8 cellular contexts compared by ENCODE assay signal in genomic region chr3:38003371-38003816, GRCh38. TPM values are rescaled to one million over a fixed set of nuclear protein-coding genes. Genes with fewer than 3 reads are reported as not detected.
DNase-seq lines count a peak whose midpoint lies in the region; ATAC-seq, FAIRE-seq and TF ChIP-seq lines count a peak whose summit lies in the region.

No MANE protein-coding gene starts in this region.

- H3K4me2 ChIP-seq in GM12878 (ENCODE audit: control insufficient read depth, insufficient read depth) = no peak overlapping the region

- peaks cover 4% of the 10 kb centered on the region for H3K27me3 ChIP-seq in H7 (ENCODE audit: control insufficient read depth, insufficient read depth, low read length)
- H3K27me3 ChIP-seq in GM12878 (replicated peaks in 1 of 2; ENCODE audit: control insufficient read depth in 2 of 2, insufficient read depth in 2 of 2, low read length in 1 of 2) = no peaks in the 10 kb centered on the region

- WGBS in GM12878 (ENCODE audit: insufficient coverage, insufficient replicate concordance, low lambda C conversion rate, missing lambda C conversion rate) = 49% methylated on average over 6 of the region's 7 CpGs

- H4K20me1 ChIP-seq in GM12878 (ENCODE audit: control insufficient read depth, insufficient read depth) = no peaks in the 10 kb centered on the region

- peaks cover 3% of the 10 kb centered on the region; the same call in 1 of the 2 replicates for H3K36me3 ChIP-seq in H7 (replicated peaks; ENCODE audit: control insufficient read depth, insufficient read depth, low read length)
- H3K36me3 ChIP-seq in GM12878 (ENCODE audit: control insufficient read depth in 2 of 2, insufficient read depth in 2 of 2, low read length in 1 of 2) = peaks cover 0 to 3% of the 10 kb centered on the region in 2 experiments; a peak in 2 of 4 replicates

- H3K4me1 Mint-ChIP-seq in T-helper 17 cell = peaks cover 26% of the 10 kb centered on the region

- BruUV-seq in GM12878 (replicated peaks; lab: Mats Ljungman, UMichigan) = no TSS peak

- TF ChIP-seq RAD21 in GM12878 (IDR thresholded peaks at IDR 0.05; ENCODE audit: insufficient read depth, low read depth, low read length) = peak; percentile 44

- peak; percentile 71 to 94 (median 91) for TF ChIP-seq CTCF in GM12878 (IDR thresholded peaks at IDR 0.05 in 2 of 3, conservative IDR thresholded peaks at IDR 0.05 in 1 of 3; ENCODE audit: control insufficient read depth in 2 of 3, extremely low read depth in 1 of 3, insufficient read depth in 1 of 3, low read depth in 3 of 3, low read length in 3 of 3)

- RAD21 ChIA-PET in GM12878 (lab: Charles Lee; ENCODE audit: unreplicated experiment) = interaction anchor here (0.7 kb wide), 1 partner anchor 19 kb away, joined by 3 read pairs; no protein-coding TSS in a partner anchor

- peak overlapping the region; percentile 75 for H3K27ac Mint-ChIP-seq in T-helper 17 cell

- H3K9me3 ChIP-seq in T-helper 17 cell (ENCODE audit: control insufficient read depth, low read length, poor library complexity, severe bottlenecking) = no peaks in the 10 kb centered on the region
- H3K9me3 ChIP-seq in GM12878 (replicated peaks; ENCODE audit: control insufficient read depth, insufficient read depth, low read length) = no peaks in the 10 kb centered on the region

- TF ChIP-seq POLR2A in GM12878 (IDR thresholded peaks at IDR 0.05; ENCODE audit: low read depth, low read length) = no peak

- POLR2A ChIA-PET in GM12878 (lab: Charles Lee) = no interaction called here

- in situ Hi-C loops in GM12878 (cut with MboI) = no loop called here

- no peak overlapping the region for H3K27ac ChIP-seq in GM12878 (ENCODE audit: control insufficient read depth, insufficient read depth)

- no peaks in the 10 kb centered on the region for H3K79me2 ChIP-seq in GM12878 (ENCODE audit: control insufficient read depth, insufficient read depth, low read length)

- DNase-seq in AG20443 (ENCODE audit: low spot score) = peak; percentile 70
- DNase-seq in H7 = peak; percentile 95
- DNase-seq in T-helper 17 cell = peak; percentile 27 to 60 (median 40)
- no peak for DNase-seq in GM12878 (ENCODE audit: low read depth, low spot score)
- DNase-seq in iPS DF 4.7 (ENCODE audit: extremely low read depth, low spot score) = peak; percentile 46
- peak; percentile 54 for DNase-seq in stimulated activated CD4-positive, alpha-beta T cell treated with anti-CD3 and anti-CD28 coated beads, Interleukin-12 subunit alpha, Interleukin-12 subunit beta, amount 100 ng/mL, for 4 hours
- no peak for DNase-seq in GF-D8 (lab: John Stamatoyannopoulos, UW)

- H3K4me3 Mint-ChIP-seq in T-helper 17 cell = no peak overlapping the region

- no peak overlapping the region for H3K9ac ChIP-seq in GM12878 (ENCODE audit: control insufficient read depth, insufficient read depth, low read length)

- SMC1A ChIA-PET in GM12878 (lab: Charles Lee; ENCODE audit: uncharacterized antibody, unreplicated experiment) = interaction anchor here (0.7 to 1.2 kb wide), 2 partner anchors 12 to 29 kb away, joined by 3 to 7 read pairs; no protein-coding TSS in a partner anchor

- H3K4me3 ChIP-seq in H7 (ENCODE audit: insufficient read depth, low read depth, low read length) (no peak overlapping the region), GM12878 (no peak overlapping the region)

- TF ChIP-seq EP300 in GM12878 (IDR thresholded peaks at IDR 0.05; ENCODE audit: borderline replicate concordance in 1 of 2, control insufficient read depth in 1 of 2, low read depth in 2 of 2, low read length in 2 of 2) = no peak

- intact Hi-C loops in GM12878 (cut with micrococcal nuclease; ENCODE audit: unreplicated experiment) = loop anchor here (1.0 kb wide), 1 partner anchor 29 kb away; no protein-coding TSS in a partner anchor

- CTCF ChIA-PET in GM12878 (lab: Yijun Ruan, JAX) = interaction anchor here (0.5 to 1.9 kb wide), 10 partner anchors 18 to 195 kb away, joined by 3 to 18 read pairs (median 4); no protein-coding TSS in a partner anchor

- H3K36me3 Mint-ChIP-seq in T-helper 17 cell (ENCODE audit: low read depth) = no peaks in the 10 kb centered on the region

- no peak overlapping the region for H2AFZ ChIP-seq in GM12878 (ENCODE audit: control insufficient read depth, low read depth, low read length)

- peak; percentile 41 for FAIRE-seq in GM12878 (lab: Jason Lieb, UNC)

- no peaks in the 10 kb centered on the region for H3K27me3 Mint-ChIP-seq in T-helper 17 cell

- ATAC-seq in T-helper 17 cell (peak; percentile 57), GM12878 (peak; percentile 55), HG02763 (IDR thresholded peaks at IDR 0.05; ENCODE audit: unreplicated experiment) (no peak)

- peaks cover 4% of the 10 kb centered on the region for H3K4me1 ChIP-seq in GM12878 (ENCODE audit: control insufficient read depth, insufficient read depth, low read length)

TF ChIP-seq in GM12878, 131 proteins besides CTCF, POLR2A, EP300 and RAD21 (continues in another document):
- TF ChIP-seq BCL3 (IDR thresholded peaks at IDR 0.05; ENCODE audit: borderline replicate concordance, insufficient read depth, low read depth, low read length, poor library complexity, severe bottlenecking) = peak; percentile 57

RNA-seq across cellular contexts. Expression of gene VILL, which starts 12.8 kb away (rescaled TPM):
- 5.0 and 5.3 TPM in 2 replicates for total RNA-seq in H7 (2014; rRNA removed; shearing (Covaris generic))
- 10 to 100 TPM; 21.6 to 30.1 TPM for total RNA-seq in T-helper 17 cell
- total RNA-seq in GM12878 (2013; cell fraction: nucleolus; rRNA removed) = 18.9 TPM in 2 replicates
- 3.4 and 3.9 TPM in 2 replicates for total RNA-seq in GM12878 (2014; rRNA removed)
- 1.3 and 1.9 TPM in 2 replicates for total RNA-seq in GM12878 (2014; rRNA removed; fragmentation: Illumina TruSeq; extraction: Trizol)
- total RNA-seq in GM12878 (2021) = 3.7 and 4.1 TPM in 2 replicates
- 3.8 TPM for polyA plus RNA-seq in GM12878 (2011; ENCODE audit: low read depth)
- 3.1 and 5.4 TPM in 2 replicates for polyA plus RNA-seq in GM12878 (2011; rRNA removed)
- polyA plus RNA-seq in GM12878 (2011; cell fraction: cytosol; rRNA removed) = 7.7 and 8.5 TPM in 2 replicates
- 44.3 and 44.4 TPM in 2 replicates for polyA plus RNA-seq in GM12878 (2011; cell fraction: nucleus; rRNA removed)
- polyA plus RNA-seq in GM12878 (2012) = 5.6 and 5.9 TPM in 2 replicates
- polyA plus RNA-seq in GM12878 (2014; fragmentation: Illumina TruSeq; extraction: Trizol) = 0.41 and 1.4 TPM in 2 replicates
- under 1 TPM in 1 of 2 experiments, not detected in 1; 0.15 TPM for polyA plus RNA-seq in GM12878 (2014; fragmentation: Nextera tagmentation; extraction: Ambion mirVana)
- polyA plus RNA-seq in GM12878 (2014; rRNA removed) = 4.2 and 4.3 TPM in 2 replicates
- 1 to 10 TPM; 2.1 TPM for polyA plus RNA-seq in GM12878 (2016; fragmentation: Nextera tagmentation; extraction: Ambion mirVana)
- polyA minus RNA-seq in GM12878 (2011; rRNA and poly(A)+ RNA removed) = 7.5 and 18.4 TPM in 2 replicates
- 2.8 and 3.2 TPM in 2 replicates for polyA minus RNA-seq in GM12878 (2011; cell fraction: cytosol; rRNA and poly(A)+ RNA removed)
- polyA minus RNA-seq in GM12878 (2011; cell fraction: nucleus; rRNA and poly(A)+ RNA removed) = 14.3 and 19.2 TPM in 2 replicates

RNA-seq across cellular contexts. Expression of gene PLCD1, which starts 26.0 kb away (rescaled TPM):
- 22.2 and 22.3 TPM in 2 replicates for total RNA-seq in H7 (2014; rRNA removed; shearing (Covaris generic))
- 10 to 100 TPM; 61.8 to 67.1 TPM for total RNA-seq in T-helper 17 cell
- total RNA-seq in GM12878 (2013; cell fraction: nucleolus; rRNA removed) = 3.8 and 5.4 TPM in 2 replicates
- total RNA-seq in GM12878 (2014; rRNA removed) = 0.73 and 1.2 TPM in 2 replicates
- total RNA-seq in GM12878 (2014; rRNA removed; fragmentation: Illumina TruSeq; extraction: Trizol) = 0.55 and 0.89 TPM in 2 replicates
- total RNA-seq in GM12878 (2021) = 1.6 and 2.4 TPM in 2 replicates
- 5.4 TPM for polyA plus RNA-seq in GM12878 (2011; ENCODE audit: low read depth)
- 1.8 and 3.5 TPM in 2 replicates for polyA plus RNA-seq in GM12878 (2011; rRNA removed)
- 3.6 and 4.2 TPM in 2 replicates for polyA plus RNA-seq in GM12878 (2011; cell fraction: cytosol; rRNA removed)
- polyA plus RNA-seq in GM12878 (2011; cell fraction: nucleus; rRNA removed) = 12.2 and 13.7 TPM in 2 replicates
- 3.9 and 5.8 TPM in 2 replicates for polyA plus RNA-seq in GM12878 (2012)
- 0.32 and 1.0 TPM in 2 replicates for polyA plus RNA-seq in GM12878 (2014; fragmentation: Illumina TruSeq; extraction: Trizol)
- polyA plus RNA-seq in GM12878 (2014; fragmentation: Nextera tagmentation; extraction: Ambion mirVana) = under 1 TPM in 1 of 2 experiments, not detected in 1; 0.20 TPM
- 1.5 and 3.9 TPM in 2 replicates for polyA plus RNA-seq in GM12878 (2014; rRNA removed)
- polyA plus RNA-seq in GM12878 (2016; fragmentation: Nextera tagmentation; extraction: Ambion mirVana) = 1 to 10 TPM; 1.2 to 2.0 TPM
- 4.3 and 4.8 TPM in 2 replicates for polyA minus RNA-seq in GM12878 (2011; rRNA and poly(A)+ RNA removed)
- 3.6 and 4.5 TPM in 2 replicates for polyA minus RNA-seq in GM12878 (2011; cell fraction: cytosol; rRNA and poly(A)+ RNA removed)
- 3.1 and 6.9 TPM in 2 replicates for polyA minus RNA-seq in GM12878 (2011; cell fraction: nucleus; rRNA and poly(A)+ RNA removed)

RNA-seq across cellular contexts. Expression of gene DLEC1, which starts 35.6 kb away (rescaled TPM):
- total RNA-seq in H7 (2014; rRNA removed; shearing (Covaris generic)) = 0.33 and 1.3 TPM in 2 replicates
- 10 to 100 TPM in 1 of 2 donors, 1 to 10 TPM in 1; 8.6 to 16.3 TPM for total RNA-seq in T-helper 17 cell
- 1.2 and 4.2 TPM in 2 replicates for total RNA-seq in GM12878 (2013; cell fraction: nucleolus; rRNA removed)
- total RNA-seq in GM12878 (2014; rRNA removed) = not detected in 2 replicates
- total RNA-seq in GM12878 (2014; rRNA removed; fragmentation: Illumina TruSeq; extraction: Trizol) = 0.04 TPM in 1 of 2 replicates, not detected in the other
- 0.08 TPM in 2 replicates for total RNA-seq in GM12878 (2021)
- 0.05 TPM for polyA plus RNA-seq in GM12878 (2011; ENCODE audit: low read depth)
- 0.03 and 0.05 TPM in 2 replicates for polyA plus RNA-seq in GM12878 (2011; rRNA removed)
- 0.02 and 0.03 TPM in 2 replicates for polyA plus RNA-seq in GM12878 (2011; cell fraction: cytosol; rRNA removed)
- 0.35 and 0.81 TPM in 2 replicates for polyA plus RNA-seq in GM12878 (2011; cell fraction: nucleus; rRNA removed)
- polyA plus RNA-seq in GM12878 (2012) = 0.07 and 0.50 TPM in 2 replicates
- polyA plus RNA-seq in GM12878 (2014; fragmentation: Illumina TruSeq; extraction: Trizol) = not detected in 2 replicates
- polyA plus RNA-seq in GM12878 (2014; fragmentation: Nextera tagmentation; extraction: Ambion mirVana) = under 1 TPM; 0.07 to 0.14 TPM
- 0.03 and 0.04 TPM in 2 replicates for polyA plus RNA-seq in GM12878 (2014; rRNA removed)
- polyA plus RNA-seq in GM12878 (2016; fragmentation: Nextera tagmentation; extraction: Ambion mirVana) = under 1 TPM in 1 of 2 experiments, not detected in 1; 0.29 TPM
- 0.07 and 0.21 TPM in 2 replicates for polyA minus RNA-seq in GM12878 (2011; rRNA and poly(A)+ RNA removed)
- polyA minus RNA-seq in GM12878 (2011; cell fraction: cytosol; rRNA and poly(A)+ RNA removed) = not detected in 2 replicates
- 0.10 and 3.7 TPM in 2 replicates for polyA minus RNA-seq in GM12878 (2011; cell fraction: nucleus; rRNA and poly(A)+ RNA removed)

Comparison
In these comparisons a context has a peak if more than half of its experiments do, and no peak if none do; other contexts are left out.
1. DNase-seq: peak in AG20443 (single experiment), H7 (single experiment), T-helper 17 cell (3 of 3), iPS DF 4.7 (single experiment) and stimulated activated CD4-positive, alpha-beta T cell treated with anti-CD3 and anti-CD28 coated beads, Interleukin-12 subunit alpha, Interleukin-12 subunit beta, amount 100 ng/mL, for 4 hours (single experiment); none in GM12878 (single experiment) and GF-D8 (single experiment).